Comparison of ENCODE assay signal across 8 cellular contexts in genomic region chr10:128125416-128125943, GRCh38. TPM values are rescaled to one million over a fixed set of nuclear protein-coding genes. Genes with fewer than 3 reads are reported as not detected.
DNase-seq lines count a peak whose midpoint lies in the region; ATAC-seq, FAIRE-seq and TF ChIP-seq lines count a peak whose summit lies in the region.

No MANE protein-coding gene starts in this region.

- peak overlapping the region; percentile 42 to 68 for H3K4me3 ChIP-seq in right atrium auricular region
- H3K4me3 ChIP-seq in small intestine (ENCODE audit: low read depth in 1 of 2, low read length in 2 of 2): peak overlapping the region; percentile 67 to 84

- no peak for FAIRE-seq in small intestine (lab: Jason Lieb, UNC)

- H3K27me3 ChIP-seq in right atrium auricular region (peaks cover 0 to 11% of the 10 kb centered on the region in 2 donors), small intestine (ENCODE audit: control insufficient read depth in 2 of 2, insufficient read depth in 2 of 2, low read length in 2 of 2) (no peaks in the 10 kb centered on the region)

- no peak for TF ChIP-seq CTCF in right atrium auricular region (IDR thresholded peaks at IDR 0.05)

- H3K4me1 ChIP-seq in right atrium auricular region (peaks cover 0 to 23% of the 10 kb centered on the region in 2 donors), small intestine (ENCODE audit: control insufficient read depth in 2 of 2, insufficient read depth in 1 of 2, low read depth in 1 of 2, low read length in 1 of 2) (peaks cover 2 to 4% of the 10 kb centered on the region in 2 donors)

- DNase-seq in stimulated activated CD4-positive, alpha-beta T cell treated with anti-CD3 and anti-CD28 coated beads, Interleukin-1b, Interleukin-23, amount 100 ng/mL, for 48 hours: peak; percentile 28
- no peak for DNase-seq in stimulated activated CD4-positive, alpha-beta T cell treated with anti-CD3 and anti-CD28 coated beads, Interleukin-4, amount 100 ng/mL, for 1 hour
- peak; percentile 66 for DNase-seq in activated CD8-positive, alpha-beta memory T cell treated with anti-CD3 and anti-CD28 coated beads, Interleukin-2, amount 50 U/mL, for 48 hours
- DNase-seq in right atrium auricular region (ENCODE audit: low spot score) (no peak), small intestine (peak; percentile 48), cerebellar nuclear complex (lab: John Stamatoyannopoulos, UW) (no peak), pons (ENCODE audit: low spot score) (no peak)

- H3K27ac ChIP-seq in right atrium auricular region (no peak overlapping the region), small intestine (ENCODE audit: low read depth in 1 of 2, low read length in 1 of 2) (peak overlapping the region in 1 of 2 donors; percentile 6)

- H3K36me3 ChIP-seq in right atrium auricular region (no peaks in the 10 kb centered on the region), small intestine (ENCODE audit: control insufficient read depth in 2 of 2, insufficient read depth in 2 of 2, low read length in 2 of 2) (no peaks in the 10 kb centered on the region)

- H3K9me3 ChIP-seq in right atrium auricular region (no peaks in the 10 kb centered on the region), small intestine (ENCODE audit: control insufficient read depth, low read depth) (no peaks in the 10 kb centered on the region)

- 0 to 1% (median 1%) methylated on average over 31 to 33 of the region's 33 CpGs for WGBS in small intestine, 3 donors

- no peak for ATAC-seq in GM18520 (IDR thresholded peaks at IDR 0.05; ENCODE audit: unreplicated experiment)

RNA-seq across cellular contexts. Expression of gene MKI67, which starts 0.7 kb away (rescaled TPM):
- 1 to 10 TPM in 1 of 2 donors, under 1 TPM in 1; 0.35 to 4.0 TPM for total RNA-seq in right atrium auricular region
- polyA plus RNA-seq in small intestine: 10 to 100 TPM in 1 of 3 donors, 1 to 10 TPM in 1, under 1 TPM in 1; 0.45 to 29.6 (median 1.4) TPM

Comparison
In these comparisons a context has a peak if more than half of its experiments do, and no peak if none do; other contexts are left out.
1. DNase-seq: peak in stimulated activated CD4-positive, alpha-beta T cell treated with anti-CD3 and anti-CD28 coated beads, Interleukin-1b, Interleukin-23, amount 100 ng/mL, for 48 hours (single experiment), activated CD8-positive, alpha-beta memory T cell treated with anti-CD3 and anti-CD28 coated beads, Interleukin-2, amount 50 U/mL, for 48 hours (single experiment) and small intestine (single experiment); none in stimulated activated CD4-positive, alpha-beta T cell treated with anti-CD3 and anti-CD28 coated beads, Interleukin-4, amount 100 ng/mL, for 1 hour (single experiment), right atrium auricular region (single experiment), cerebellar nuclear complex (0 of 2) and pons (single experiment).